24 cellular contexts compared by ENCODE assay signal in the genomic region with DNA sequence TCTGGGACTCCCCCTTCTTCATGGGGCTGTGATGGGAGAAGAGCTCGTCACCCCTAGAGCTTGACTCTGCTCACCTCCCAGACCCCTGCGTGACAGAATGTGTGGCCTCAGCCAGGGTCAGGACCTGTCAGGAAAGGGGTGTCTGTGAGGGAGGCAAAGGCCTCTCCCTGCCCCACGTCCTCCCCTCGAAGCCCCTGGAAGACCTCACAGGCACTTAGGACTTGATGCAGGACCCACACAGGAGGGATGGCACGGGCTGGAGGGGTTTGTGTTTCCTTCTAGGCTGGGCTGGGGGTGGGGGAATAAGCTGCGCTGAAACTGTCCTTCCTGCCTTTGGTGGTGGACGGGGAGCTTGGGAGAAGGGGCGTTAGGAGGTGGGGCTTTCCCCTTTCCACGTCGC. TPM values are rescaled to one million over a fixed set of nuclear protein-coding genes. Genes with fewer than 3 reads are reported as not detected.
DNase-seq lines count a peak whose midpoint lies in the region; TF ChIP-seq lines count a peak whose summit lies in the region.
"Had no signal": no experiment of that assay in that cellular context is flagged by ENCODE, and none has a peak within 500 bp of the region (broad histone marks: within the 10 kb centered on the region; RNA-seq: fewer than 3 reads in every experiment).

No MANE protein-coding gene starts in this region.

- CTCF ChIA-PET in Caco-2 (lab: Charles Lee), result no interaction called here

- H3K4me1 Mint-ChIP-seq in Caco-2 (ENCODE audit: low read depth, unreplicated experiment), result peaks cover 15% of the 10 kb centered on the region

- H3K27me3 ChIP-seq in Caco-2 (replicated peaks; ENCODE audit: control insufficient read depth, insufficient read depth, low read length), result no peaks in the 10 kb centered on the region
- no peaks in the 10 kb centered on the region for H3K27me3 ChIP-seq in H7 (ENCODE audit: control insufficient read depth, insufficient read depth, low read length)
- H3K27me3 ChIP-seq in NT2/D1 (ENCODE audit: insufficient read depth, insufficient read length), result no peaks in the 10 kb centered on the region
- H3K27me3 ChIP-seq in iPS-15b (ENCODE audit: control insufficient read depth, insufficient read depth, low read length), result no peaks in the 10 kb centered on the region
- H3K27me3 ChIP-seq: BE2C had no signal

- H3K36me3 ChIP-seq in Caco-2 (ENCODE audit: control insufficient read depth, insufficient read depth, low read length) (no peaks in the 10 kb centered on the region), H7 (replicated peaks; ENCODE audit: control insufficient read depth, insufficient read depth, low read length) (no peaks in the 10 kb centered on the region; the same call in 1 of the 2 replicates), NT2/D1 (ENCODE audit: insufficient read depth, insufficient read length, low read length) (no peaks in the 10 kb centered on the region), iPS-15b (ENCODE audit: control insufficient read depth, insufficient read depth, low read length) (no peaks in the 10 kb centered on the region)
- H3K36me3 ChIP-seq: BE2C; BLaER1 treated with 17β-estradiol and CSF1 and Interleukin-3, amounts not matched to agents 10 nM and 100 nM had no signal

- no peak overlapping the region for H3K4me3 Mint-ChIP-seq in Caco-2 (ENCODE audit: unreplicated experiment)
- H3K4me3 Mint-ChIP-seq: CD4-positive, alpha-beta T cell had no signal

- H3K4me3 ChIP-seq in Caco-2 (ENCODE audit: low read depth, low read length) (no peak overlapping the region), H7 (ENCODE audit: insufficient read depth, low read depth, low read length) (no peak overlapping the region), NT2/D1 (ENCODE audit: insufficient read length, low read depth) (no peak overlapping the region), iPS-15b (ENCODE audit: low read depth, low read length) (peak overlapping the region; percentile 5)
- H3K4me3 ChIP-seq: A549; BLaER1 treated with 17β-estradiol and CSF1 and Interleukin-3, amounts not matched to agents 10 nM and 100 nM; GM12878 had no signal

- no peak overlapping the region for H3K27ac Mint-ChIP-seq in Caco-2 (ENCODE audit: unreplicated experiment)
- H3K27ac Mint-ChIP-seq: CD4-positive, alpha-beta T cell; CD8-positive, alpha-beta memory T cell had no signal

- H3K27me3 Mint-ChIP-seq in Caco-2 (ENCODE audit: insufficient read depth, unreplicated experiment), result peaks cover 3% of the 10 kb centered on the region

- H3K9me3 ChIP-seq in Caco-2 (no peaks in the 10 kb centered on the region), NT2/D1 (ENCODE audit: insufficient read depth, low read length) (no peaks in the 10 kb centered on the region), iPS-15b (ENCODE audit: control insufficient read depth, insufficient read depth, low read length) (no peaks in the 10 kb centered on the region)
- H3K9me3 ChIP-seq: BE2C; BLaER1 treated with 17β-estradiol and CSF1 and Interleukin-3, amounts not matched to agents 10 nM and 100 nM had no signal

- TF ChIP-seq CTCF in Caco-2 (IDR thresholded peaks at IDR 0.05; ENCODE audit: insufficient read depth in 1 of 2, low read depth in 1 of 2, low read length in 1 of 2, severe bottlenecking in 1 of 2, unreplicated experiment in 1 of 2), result no peak

- H3K9ac ChIP-seq in NT2/D1 (ENCODE audit: insufficient read length, low read depth) (peak overlapping the region; percentile 61), iPS-15b (ENCODE audit: low read depth, low read length) (no peak overlapping the region)
- H3K9ac ChIP-seq: BLaER1 treated with 17β-estradiol and CSF1 and Interleukin-3, amounts not matched to agents 10 nM and 100 nM had no signal

- H3K9me3 Mint-ChIP-seq in Caco-2 (ENCODE audit: unreplicated experiment), result no peaks in the 10 kb centered on the region
- H3K9me3 Mint-ChIP-seq: CD4-positive, alpha-beta T cell had no signal

- intact Hi-C loops in Caco-2 (cut with micrococcal nuclease; ENCODE audit: unreplicated experiment), result no loop called here

- peaks cover 13% of the 10 kb centered on the region for H3K4me1 ChIP-seq in Caco-2
- peaks cover 10% of the 10 kb centered on the region for H3K4me1 ChIP-seq in NT2/D1 (ENCODE audit: insufficient read depth, insufficient read length)
- H3K4me1 ChIP-seq in iPS-15b (ENCODE audit: control insufficient read depth, insufficient read depth, low read length), result peaks cover 3% of the 10 kb centered on the region
- H3K4me1 ChIP-seq: A549, BE2C had no signal

- H3K36me3 Mint-ChIP-seq in Caco-2 (ENCODE audit: insufficient read depth, unreplicated experiment), result peaks cover 10% of the 10 kb centered on the region

- DNase-seq in Caco-2 (no peak), H7 (peak; percentile 67), NT2/D1 (ENCODE audit: low read depth, low spot score) (no peak), HT-29 (ENCODE audit: low spot score) (no peak), KG1 (lab: John Stamatoyannopoulos, UW) (no peak)
- DNase-seq in stimulated activated CD4-positive, alpha-beta T cell treated with anti-CD3 and anti-CD28 coated beads, Interleukin-2, amount 100 ng/mL, for 48 hours, result no peak
- DNase-seq in NK-92 treated with Interleukin-12 subunit alpha and Interleukin-12 subunit beta, amount 100 ng/mL, for 24 hours (lab: John Stamatoyannopoulos, UW), result no peak
- DNase-seq: 8988T; ACHN; AML-193; BE2C; Calu3; CD4-positive, alpha-beta T cell; CD8-positive, alpha-beta memory T cell; DMS53; DMS79 treated with DMSO at 0.1 percent for 48 hours; GF-D8; GOT3; HCEC 1CT had no signal

- POLR2A ChIA-PET in Caco-2 (lab: Charles Lee), result no interaction called here

- TSS peak; percentile 74 for BruUV-seq in Caco-2 (replicated peaks; lab: Mats Ljungman, UMichigan)

RNA-seq across cellular contexts. Expression of a gene that starts 11.0 kb away (rescaled TPM):
- total RNA-seq in Caco-2 (2022), result 161 and 164 TPM in 2 replicates
- total RNA-seq in H7 (2014; rRNA removed; shearing (Covaris generic)), result 131 and 148 TPM in 2 replicates
- total RNA-seq in HT-29 (2014; rRNA removed; shearing (Covaris generic)), result 156 and 168 TPM in 2 replicates

RNA-seq across cellular contexts. Expression of a gene that starts 26.8 kb away (rescaled TPM):
- total RNA-seq in Caco-2 (2022), result 0.66 and 1.1 TPM in 2 replicates
- 2.5 and 3.7 TPM in 2 replicates for total RNA-seq in H7 (2014; rRNA removed; shearing (Covaris generic))
- 0.18 TPM in 2 replicates for total RNA-seq in HT-29 (2014; rRNA removed; shearing (Covaris generic))
- total RNA-seq: Calu3, Daoy, GM12878 had no signal
